ENCODE assay signal across 1 cellular context in genomic region chr3:141795719-141796435, GRCh38.
TF ChIP-seq lines count a peak whose summit lies in the region.

No MANE protein-coding gene starts in this region.

TF ChIP-seq in K562, 482 proteins besides CTCF, POLR2A, EP300 and RAD21 (continued from another document):
- TF ChIP-seq RAD51 (IDR thresholded peaks at IDR 0.05; ENCODE audit: borderline replicate concordance, low read depth) (peak; percentile 27; the same call in 1 of the 2 replicates), HDAC2 (IDR thresholded peaks at IDR 0.05) (no peak), ZNF23 (CRISPR knock-in tag; IDR thresholded peaks at IDR 0.05) (no peak), ZNF239 (CRISPR knock-in tag; IDR thresholded peaks at IDR 0.05) (no peak), HMBOX1 (IDR thresholded peaks at IDR 0.05) (no peak), NRF1 (conservative IDR thresholded peaks at IDR 0.05 in 1 of 2, IDR thresholded peaks at IDR 0.05 in 1 of 2) (peak; percentile 37 to 48; a peak in 2 of 4 replicates), CREM (IDR thresholded peaks at IDR 0.05; ENCODE audit: low read depth) (0 out of 2 replicates have a peak, but pooled peaks have one; percentile 15), ATF3 (IDR thresholded peaks at IDR 0.05) (0 out of 2 replicates have a peak, but pooled peaks have one; percentile 10), ATF3 (CRISPR knock-in tag; conservative IDR thresholded peaks at IDR 0.05) (no peak), EGR1 (conservative IDR thresholded peaks at IDR 0.05) (no peak), GTF3C2 (IDR thresholded peaks at IDR 0.05; ENCODE audit: borderline replicate concordance, extremely low read depth, insufficient read length) (no peak), CREB1 (IDR thresholded peaks at IDR 0.05) (no peak), CREB1 (CRISPR knock-in tag; IDR thresholded peaks at IDR 0.05) (0 out of 2 replicates have a peak, but pooled peaks have one; percentile 26), ZBTB7A (IDR thresholded peaks at IDR 0.05; ENCODE audit: borderline replicate concordance, control insufficient read depth, low read depth, low read length) (no peak; the same call in 1 of the 2 replicates), USF1 (CRISPR knock-in tag; IDR thresholded peaks at IDR 0.05) (0 out of 2 replicates have a peak, but pooled peaks have one; percentile 20), GABPA (tag; conservative IDR thresholded peaks at IDR 0.05; ENCODE audit: low read depth) (no peak), ZNF740 (CRISPR knock-in tag; IDR thresholded peaks at IDR 0.05) (no peak), ZNF740 (tag; IDR thresholded peaks at IDR 0.05) (no peak)
TF ChIP-seq in K562: peak in this region for 9.
